ENCODE assay signal across 15 cellular contexts in the genomic region with DNA sequence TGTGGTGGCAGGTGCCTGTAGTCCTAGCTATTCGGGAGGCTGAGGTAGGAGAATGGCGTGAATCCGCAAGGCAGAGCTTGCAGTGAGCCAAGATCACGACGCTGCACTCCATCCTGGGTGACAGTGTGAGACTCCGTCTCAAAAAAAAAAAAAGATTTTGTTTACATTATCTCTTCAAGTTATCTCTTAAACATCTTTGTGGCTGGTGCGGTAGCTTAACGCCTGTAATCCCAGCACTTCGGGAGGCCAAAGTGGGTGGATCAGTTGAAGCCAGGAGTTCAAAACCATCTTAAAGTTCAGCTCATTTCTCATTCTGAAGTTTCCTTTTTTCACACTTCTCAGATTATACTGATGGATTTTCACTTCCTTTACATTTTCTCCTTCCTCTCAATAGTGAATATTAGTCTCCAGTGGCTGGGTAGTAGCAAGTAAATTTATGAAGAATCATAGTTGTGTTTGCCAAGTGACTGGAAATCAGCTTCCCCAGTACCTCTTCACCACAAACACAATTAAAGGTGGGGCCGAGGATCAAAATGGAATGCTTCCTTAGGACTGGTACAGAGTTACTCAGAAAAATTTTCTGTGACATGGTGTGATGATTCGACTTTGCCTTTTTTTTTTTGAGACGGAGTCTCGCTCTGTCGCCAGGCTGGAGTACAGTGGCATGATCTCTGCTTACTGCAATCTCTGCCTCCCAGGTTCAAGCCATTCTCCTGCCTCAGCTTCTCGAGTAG. TPM values are rescaled to one million over a fixed set of nuclear protein-coding genes. Genes with fewer than 3 reads are reported as not detected.
DNase-seq lines count a peak whose midpoint lies in the region; ATAC-seq, FAIRE-seq and TF ChIP-seq lines count a peak whose summit lies in the region.
"Had no signal": no experiment of that assay in that cellular context is flagged by ENCODE, and none has a peak within 500 bp of the region (broad histone marks: within the 10 kb centered on the region; RNA-seq: fewer than 3 reads in every experiment).

No MANE protein-coding gene starts in this region.

- DNase-seq in activated CD4-positive, alpha-beta T cell treated with anti-CD3 and anti-CD28 coated beads, Interleukin-2, amount 10 ng/mL, durations not matched to agents 7 days and 5 days: peak; percentile 44
- no peak for DNase-seq in activated CD4-positive, alpha-beta T cell treated with anti-CD3 and anti-CD28 coated beads for 1 hour
- no peak for DNase-seq in astrocyte (ENCODE audit: low read depth)
- no peak for DNase-seq in AG08396 (ENCODE audit: low spot score)
- no peak for DNase-seq in body of pancreas
- DNase-seq in NCI-H1694 (lab: John Stamatoyannopoulos, UW): no peak
- DNase-seq: DMS79 treated with DMSO at 0.1 percent for 48 hours, NCI-H1694 treated with DMSO at 0.1 percent for 48 hours, posterior cingulate gyrus, SHP77 treated with DMSO at 0.1 percent for 48 hours had no signal

- FAIRE-seq in astrocyte (lab: Jason Lieb, UNC): no peak
- FAIRE-seq: GM12892 had no signal

- H2AFZ ChIP-seq in OCI-LY3 (ENCODE audit: low read depth, low read length) (no peak overlapping the region), astrocyte (ENCODE audit: low read depth, low read length) (no peak overlapping the region)

- H3K4me3 Mint-ChIP-seq in activated CD4-positive, alpha-beta T cell treated with anti-CD3 and anti-CD28 coated beads, Interleukin-2, amount 10 ng/mL, durations not matched to agents 7 days and 5 days: peak overlapping the region; percentile 53
- H3K4me3 Mint-ChIP-seq in astrocyte (ENCODE audit: unreplicated experiment) (peak overlapping the region; percentile 77), nephron (no peak overlapping the region)

- H3K4me3 ChIP-seq in OCI-LY3 (ENCODE audit: low read length): no peak overlapping the region
- no peak overlapping the region for H3K4me3 ChIP-seq in astrocyte (ENCODE audit: insufficient read depth, low read depth, low read length)
- no peak overlapping the region for H3K4me3 ChIP-seq in body of pancreas

- TF ChIP-seq CTCF in OCI-LY3 (IDR thresholded peaks at IDR 0.05; ENCODE audit: low read depth, low read length): no peak
- TF ChIP-seq CTCF in astrocyte (IDR thresholded peaks at IDR 0.05; ENCODE audit: insufficient read depth, low read depth, low read length): no peak
- no peak for TF ChIP-seq CTCF in nephron (IDR thresholded peaks at IDR 0.05; ENCODE audit: unreplicated experiment in 3 of 3)
- no peak for TF ChIP-seq CTCF in body of pancreas (IDR thresholded peaks at IDR 0.05)

- peaks cover 16% of the 10 kb centered on the region for H3K4me1 ChIP-seq in OCI-LY3 (ENCODE audit: low read length)
- peaks cover 2% of the 10 kb centered on the region for H3K4me1 ChIP-seq in astrocyte (ENCODE audit: insufficient read depth, low read length)
- H3K4me1 ChIP-seq in body of pancreas: peaks cover 15% of the 10 kb centered on the region

- TF ChIP-seq POLR2A in body of pancreas (IDR thresholded peaks at IDR 0.05): no peak

- CTCF ChIA-PET in activated CD4-positive, alpha-beta T cell treated with anti-CD3 and anti-CD28 coated beads, Interleukin-2, amount 10 ng/mL, durations not matched to agents 7 days and 5 days (lab: Charles Lee): interaction anchor here (0.6 to 2.3 kb wide), 7 partner anchors 10 to 187 kb away, joined by 3 to 7 read pairs (median 3); partner anchors contain the start of genes PI4KB and PSMB4

- 82 to 88% methylated on average over 15 of the region's 15 CpGs for WGBS in body of pancreas, 2 donors

- H3K36me3 ChIP-seq in OCI-LY3 (replicated peaks; ENCODE audit: low read depth, low read length): peaks cover 36% of the 10 kb centered on the region
- H3K36me3 ChIP-seq in astrocyte (ENCODE audit: insufficient read depth, low read length): peaks cover 4% of the 10 kb centered on the region
- peaks cover 0 to 5% of the 10 kb centered on the region in 2 donors for H3K36me3 ChIP-seq in body of pancreas (replicated peaks in 1 of 2; ENCODE audit: insufficient read depth in 1 of 2, low read depth in 2 of 2)

- intact Hi-C loops in body of pancreas (cut with DNase I): no loop called here

- H3K27me3 Mint-ChIP-seq in activated CD4-positive, alpha-beta T cell treated with anti-CD3 and anti-CD28 coated beads, Interleukin-2, amount 10 ng/mL, durations not matched to agents 7 days and 5 days: no peaks in the 10 kb centered on the region
- H3K27me3 Mint-ChIP-seq in astrocyte (ENCODE audit: low read depth, unreplicated experiment): no peaks in the 10 kb centered on the region
- no peaks in the 10 kb centered on the region for H3K27me3 Mint-ChIP-seq in nephron (ENCODE audit: low read depth)

- H3K9me3 Mint-ChIP-seq in activated CD4-positive, alpha-beta T cell treated with anti-CD3 and anti-CD28 coated beads, Interleukin-2, amount 10 ng/mL, durations not matched to agents 7 days and 5 days: no peaks in the 10 kb centered on the region
- no peaks in the 10 kb centered on the region for H3K9me3 Mint-ChIP-seq in astrocyte (ENCODE audit: unreplicated experiment)
- H3K9me3 Mint-ChIP-seq in nephron: no peaks in the 10 kb centered on the region

- H3K36me3 Mint-ChIP-seq in activated CD4-positive, alpha-beta T cell treated with anti-CD3 and anti-CD28 coated beads, Interleukin-2, amount 10 ng/mL, durations not matched to agents 7 days and 5 days (ENCODE audit: low read depth): peaks cover 31% of the 10 kb centered on the region
- H3K36me3 Mint-ChIP-seq in astrocyte (ENCODE audit: low read depth, unreplicated experiment): peaks cover 14% of the 10 kb centered on the region
- peaks cover 54% of the 10 kb centered on the region for H3K36me3 Mint-ChIP-seq in nephron (ENCODE audit: low read depth)

- H3K4me2 ChIP-seq in OCI-LY3 (ENCODE audit: low read length) (no peak overlapping the region), astrocyte (ENCODE audit: low read length) (no peak overlapping the region)
- H3K4me2 ChIP-seq: KMS-11 had no signal

- no peaks in the 10 kb centered on the region for H3K9me3 ChIP-seq in OCI-LY3 (ENCODE audit: insufficient read depth, low read length)
- H3K9me3 ChIP-seq in astrocyte (ENCODE audit: insufficient read depth, low read depth, low read length): no peaks in the 10 kb centered on the region
- no peaks in the 10 kb centered on the region for H3K9me3 ChIP-seq in body of pancreas

- H3K79me2 ChIP-seq in OCI-LY3 (ENCODE audit: low read length) (peaks cover 100% of the 10 kb centered on the region), astrocyte (ENCODE audit: insufficient read depth, low read length) (peaks cover 97% of the 10 kb centered on the region)

- H3K9ac ChIP-seq in OCI-LY3 (ENCODE audit: low read length): no peak overlapping the region
- H3K9ac ChIP-seq in astrocyte (ENCODE audit: low read length): no peak overlapping the region
- H3K9ac ChIP-seq: KMS-11 had no signal

- H3K27ac Mint-ChIP-seq in activated CD4-positive, alpha-beta T cell treated with anti-CD3 and anti-CD28 coated beads, Interleukin-2, amount 10 ng/mL, durations not matched to agents 7 days and 5 days: peak overlapping the region; percentile 86
- H3K27ac Mint-ChIP-seq in astrocyte (ENCODE audit: unreplicated experiment) (peak overlapping the region; percentile 83), nephron (peak overlapping the region in 2 of 3 experiments; percentile 24 to 74)

- no peak for ATAC-seq in body of pancreas

- peaks cover 43% of the 10 kb centered on the region for H3K4me1 Mint-ChIP-seq in activated CD4-positive, alpha-beta T cell treated with anti-CD3 and anti-CD28 coated beads, Interleukin-2, amount 10 ng/mL, durations not matched to agents 7 days and 5 days
- peaks cover 20% of the 10 kb centered on the region for H3K4me1 Mint-ChIP-seq in astrocyte (ENCODE audit: low read depth, unreplicated experiment)
- no peaks in the 10 kb centered on the region for H3K4me1 Mint-ChIP-seq in nephron

- POLR2A ChIA-PET in activated CD4-positive, alpha-beta T cell treated with anti-CD3 and anti-CD28 coated beads, Interleukin-2, amount 10 ng/mL, durations not matched to agents 7 days and 5 days (lab: Charles Lee): interaction anchor here (0.7 kb wide), 1 partner anchor 65 kb away, joined by 3 read pairs; no protein-coding TSS in a partner anchor

- H3K27ac ChIP-seq in OCI-LY3 (ENCODE audit: low read length): peak overlapping the region; percentile 8; the same call in 1 of the 2 replicates
- no peak overlapping the region for H3K27ac ChIP-seq in astrocyte (ENCODE audit: low read depth, low read length)
- no peak overlapping the region for H3K27ac ChIP-seq in body of pancreas
- H3K27ac ChIP-seq: KMS-11 had no signal

- H4K20me1 ChIP-seq in OCI-LY3 (ENCODE audit: insufficient read depth, low read length): peaks cover 46% of the 10 kb centered on the region
- peaks cover 87% of the 10 kb centered on the region for H4K20me1 ChIP-seq in astrocyte (ENCODE audit: insufficient read depth, low read length)

- H3K27me3 ChIP-seq in OCI-LY3 (ENCODE audit: low read depth, low read length) (no peaks in the 10 kb centered on the region), astrocyte (ENCODE audit: insufficient read depth, low read length) (no peaks in the 10 kb centered on the region), body of pancreas (no peaks in the 10 kb centered on the region)

RNA-seq across cellular contexts. Expression of gene PIP5K1A, which starts 13.8 kb away (rescaled TPM):
- 10 to 100 TPM; 61.6 to 63.4 TPM for total RNA-seq in activated CD4-positive, alpha-beta T cell treated with anti-CD3 and anti-CD28 coated beads, Interleukin-2, amount 10 ng/mL, durations not matched to agents 7 days and 5 days
- total RNA-seq in astrocyte: 104 and 121 TPM in 2 replicates
- total RNA-seq in body of pancreas: 10 to 100 TPM; 19.5 to 51.4 TPM

RNA-seq across cellular contexts. Expression of gene VPS72, which starts 22.1 kb away (rescaled TPM):
- total RNA-seq in activated CD4-positive, alpha-beta T cell treated with anti-CD3 and anti-CD28 coated beads, Interleukin-2, amount 10 ng/mL, durations not matched to agents 7 days and 5 days: 10 to 100 TPM; 77.1 to 79.6 TPM
- total RNA-seq in astrocyte (59.0 and 62.2 TPM in 2 replicates), body of pancreas (10 to 100 TPM in 1 of 2 donors, 1 to 10 TPM in 1; 6.9 to 19.2 TPM)

RNA-seq across cellular contexts. Expression of gene TMOD4, which starts 36.4 kb away (rescaled TPM):
- total RNA-seq in activated CD4-positive, alpha-beta T cell treated with anti-CD3 and anti-CD28 coated beads, Interleukin-2, amount 10 ng/mL, durations not matched to agents 7 days and 5 days: 1 to 10 TPM; 2.0 to 2.7 TPM
- total RNA-seq in astrocyte (1.4 TPM in 1 of 2 replicates, not detected in the other), body of pancreas (1 to 10 TPM in 1 of 2 donors, not detected in 1; 3.0 TPM)
- total RNA-seq: mesenteric fat pad had no signal

RNA-seq across cellular contexts. Expression of gene PSMD4, which starts 42.4 kb away (rescaled TPM):
- total RNA-seq in activated CD4-positive, alpha-beta T cell treated with anti-CD3 and anti-CD28 coated beads, Interleukin-2, amount 10 ng/mL, durations not matched to agents 7 days and 5 days: 100 to 1,000 TPM; 170 to 190 TPM
- 154 and 171 TPM in 2 replicates for total RNA-seq in astrocyte
- total RNA-seq in body of pancreas: 10 to 100 TPM; 70.2 to 73.4 TPM

RNA-seq across cellular contexts. Expression of gene SCNM1, which starts 46.2 kb away (rescaled TPM):
- 10 to 100 TPM; 63.7 to 70.9 TPM for total RNA-seq in activated CD4-positive, alpha-beta T cell treated with anti-CD3 and anti-CD28 coated beads, Interleukin-2, amount 10 ng/mL, durations not matched to agents 7 days and 5 days
- total RNA-seq in astrocyte: 64.3 and 66.5 TPM in 2 replicates
- total RNA-seq in body of pancreas: 10 to 100 TPM; 16.2 to 28.0 TPM

Comparison
In these comparisons a context has a peak if more than half of its experiments do, and no peak if none do; other contexts are left out.
1. H3K4me3 Mint-ChIP-seq: peak in activated CD4-positive, alpha-beta T cell treated with anti-CD3 and anti-CD28 coated beads, Interleukin-2, amount 10 ng/mL, durations not matched to agents 7 days and 5 days (single experiment) and astrocyte (single experiment); none in nephron (0 of 3).
2. Peak in every context shown above with its lines, with median percentiles within 50 percentile points of each other: H3K27ac Mint-ChIP-seq.